In the genomic region with DNA sequence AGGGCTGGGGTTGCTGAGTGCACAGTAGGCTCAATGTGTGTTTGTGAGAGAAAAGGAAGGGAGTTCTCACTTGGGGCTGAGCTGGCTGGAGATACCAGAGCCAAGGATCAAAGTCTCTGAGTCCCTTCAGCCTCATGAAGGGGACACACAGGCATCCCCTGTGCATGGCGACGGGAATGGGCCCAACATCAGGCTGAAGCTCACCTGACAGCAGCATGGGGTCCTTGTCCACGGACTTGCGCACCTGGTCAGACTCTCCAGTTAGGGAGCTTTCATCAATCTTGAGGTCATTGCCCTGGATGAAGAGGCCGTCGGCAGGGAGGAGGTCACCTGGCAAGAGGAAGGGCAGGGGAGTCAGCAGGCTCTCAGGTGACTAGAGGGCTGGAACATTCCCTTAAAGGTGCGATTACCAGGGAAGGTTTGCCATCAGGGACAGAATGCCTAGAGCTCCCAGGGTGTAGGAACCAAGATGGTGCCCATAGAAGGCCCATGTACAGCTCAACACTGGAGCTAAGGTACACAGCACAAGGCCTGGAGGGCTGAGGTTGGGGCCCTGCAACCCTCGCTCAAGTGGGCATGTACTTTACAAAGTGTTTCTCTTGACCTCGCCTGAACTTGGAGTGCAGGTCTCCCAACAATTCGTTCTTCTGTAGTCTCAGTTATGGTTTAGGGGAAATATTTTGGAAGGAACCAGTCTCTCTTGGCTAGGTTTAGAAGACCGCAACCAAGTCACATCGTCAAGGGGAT, we compare ENCODE assay signal across 14 cellular contexts.
A peak's percentile ranks its signal among the peaks of the same experiment; 100 is the strongest.
DNase-seq lines count a peak whose midpoint lies in the region; ATAC-seq and TF ChIP-seq lines count a peak whose summit lies in the region.
"Had no signal": no experiment of that assay in that cellular context is flagged by ENCODE, and none has a peak within 500 bp of the region (broad histone marks: within the 10 kb centered on the region; RNA-seq: fewer than 3 reads in every experiment).

No MANE protein-coding gene starts in this region.

- no peaks in the 10 kb centered on the region for H3K36me3 Mint-ChIP-seq in endodermal cell (ENCODE audit: low read depth)

- TF ChIP-seq POLR2A in heart left ventricle (IDR thresholded peaks at IDR 0.05) (no peak), lower leg skin (IDR thresholded peaks at IDR 0.05) (no peak)

- no peaks in the 10 kb centered on the region for H3K9me3 Mint-ChIP-seq in endodermal cell
- H3K9me3 Mint-ChIP-seq: CD4-positive, alpha-beta T cell; H9 had no signal

- H3K4me3 ChIP-seq in heart left ventricle (no peak overlapping the region), endodermal cell (ENCODE audit: low read length) (no peak overlapping the region), osteoblast (ENCODE audit: insufficient read depth, low read length) (no peak overlapping the region), lower leg skin (ENCODE audit: low read depth, poor library complexity, severe bottlenecking) (no peak overlapping the region)
- H3K4me3 ChIP-seq: BLaER1 treated with 17β-estradiol and CSF1 and Interleukin-3, amounts not matched to agents 10 nM and 100 nM had no signal

- H3K79me2 ChIP-seq in osteoblast (ENCODE audit: insufficient read depth, low read length) = no peaks in the 10 kb centered on the region

- H4K20me1 ChIP-seq in osteoblast (ENCODE audit: insufficient read depth, low read length) = no peaks in the 10 kb centered on the region

- no peak overlapping the region for H3K4me3 Mint-ChIP-seq in endodermal cell
- H3K4me3 Mint-ChIP-seq: CD4-positive, alpha-beta T cell; H9 had no signal

- H3K36me3 ChIP-seq in heart left ventricle (no peaks in the 10 kb centered on the region), endodermal cell (ENCODE audit: control insufficient read depth, insufficient read depth, low read length) (no peaks in the 10 kb centered on the region), osteoblast (ENCODE audit: insufficient read depth, low read length) (no peaks in the 10 kb centered on the region)

- H3K27me3 Mint-ChIP-seq in endodermal cell (ENCODE audit: insufficient read depth) = no peaks in the 10 kb centered on the region
- H3K27me3 Mint-ChIP-seq: CD4-positive, alpha-beta T cell had no signal

- TF ChIP-seq CTCF in heart left ventricle (IDR thresholded peaks at IDR 0.05) = no peak
- no peak for TF ChIP-seq CTCF in endodermal cell (conservative IDR thresholded peaks at IDR 0.05)
- TF ChIP-seq CTCF in osteoblast (IDR thresholded peaks at IDR 0.05; ENCODE audit: extremely low read depth, low read depth, low read length) = no peak
- no peak for TF ChIP-seq CTCF in lower leg skin (IDR thresholded peaks at IDR 0.05)

- intact Hi-C loops in Right ventricle myocardium inferior (cut with DNase I) = no loop called here
- intact Hi-C loops in heart left ventricle (cut with DNase I) = no loop called here
- intact Hi-C loops in lower leg skin (cut with DNase I; ENCODE audit: low total_unique reads) = no loop called here

- peaks cover 16% of the 10 kb centered on the region for H3K4me1 Mint-ChIP-seq in endodermal cell

- peak; percentile 9 for DNase-seq in Right ventricle myocardium inferior (ENCODE audit: missing footprints)
- no peak for DNase-seq in heart left ventricle
- no peak for DNase-seq in endodermal cell
- peak; percentile 26 for DNase-seq in osteoblast (ENCODE audit: insufficient read length, low spot score, missing footprints)
- no peak for DNase-seq in SIG-M5 (lab: John Stamatoyannopoulos, UW)
- DNase-seq in hippocampal formation (lab: John Stamatoyannopoulos, UW) = no peak
- no peak for DNase-seq in lower leg skin (ENCODE audit: low spot score in 2 of 2)
- DNase-seq: 8988T; Caco-2; CD4-positive, alpha-beta T cell had no signal

- no peak overlapping the region for H3K9ac ChIP-seq in endodermal cell (ENCODE audit: extremely low read depth, low read length, poor library complexity, severe bottlenecking)
- H3K9ac ChIP-seq: BLaER1 treated with 17β-estradiol and CSF1 and Interleukin-3, amounts not matched to agents 10 nM and 100 nM had no signal

- H3K27ac ChIP-seq in heart left ventricle (no peak overlapping the region), endodermal cell (ENCODE audit: low read depth, low read length) (no peak overlapping the region), osteoblast (ENCODE audit: low read depth, low read length) (no peak overlapping the region)
- H3K27ac ChIP-seq: BLaER1 treated with 17β-estradiol and CSF1 and Interleukin-3, amounts not matched to agents 10 nM and 100 nM; HL-60 had no signal

- H3K4me2 ChIP-seq in osteoblast (ENCODE audit: insufficient read depth, low read length) = no peak overlapping the region
- H3K4me2 ChIP-seq: BLaER1 treated with 17β-estradiol and CSF1 and Interleukin-3, amounts not matched to agents 10 nM and 100 nM had no signal

- peak overlapping the region; percentile 80 for H3K27ac Mint-ChIP-seq in endodermal cell
- H3K27ac Mint-ChIP-seq: CD4-positive, alpha-beta T cell had no signal

- WGBS in heart left ventricle, 4 donors = 89 to 92% (median 89%) methylated on average over 8 to 12 of the region's 12 CpGs
- WGBS in endodermal cell (ENCODE audit: insufficient coverage in 1 of 2, insufficient read length in 1 of 2), 2 experiments = 92% methylated on average over 7 to 12 of the region's 12 CpGs
- WGBS in lower leg skin, 2 donors = 94 to 97% methylated on average over 12 of the region's 12 CpGs

- H3K9me3 ChIP-seq in heart left ventricle (no peaks in the 10 kb centered on the region), endodermal cell (ENCODE audit: control insufficient read depth, low read length) (no peaks in the 10 kb centered on the region), osteoblast (ENCODE audit: low read depth, low read length) (no peaks in the 10 kb centered on the region)
- H3K9me3 ChIP-seq: BLaER1 treated with 17β-estradiol and CSF1 and Interleukin-3, amounts not matched to agents 10 nM and 100 nM; Caco-2 had no signal

- no peaks in the 10 kb centered on the region for H3K27me3 ChIP-seq in heart left ventricle
- no peaks in the 10 kb centered on the region for H3K27me3 ChIP-seq in endodermal cell (ENCODE audit: control insufficient read depth, insufficient read depth, low read length, poor library complexity, severe bottlenecking)
- peaks cover 6% of the 10 kb centered on the region for H3K27me3 ChIP-seq in osteoblast (ENCODE audit: insufficient read depth, low read length)
- H3K27me3 ChIP-seq: BLaER1 treated with 17β-estradiol and CSF1 and Interleukin-3, amounts not matched to agents 10 nM and 100 nM had no signal

- no peak overlapping the region for H2AFZ ChIP-seq in osteoblast (ENCODE audit: low read length)

- no peaks in the 10 kb centered on the region for H3K4me1 ChIP-seq in heart left ventricle
- peaks cover 5% of the 10 kb centered on the region for H3K4me1 ChIP-seq in endodermal cell (ENCODE audit: control insufficient read depth, insufficient read depth, low read length)
- H3K4me1 ChIP-seq in osteoblast (ENCODE audit: insufficient read depth, low read length) = no peaks in the 10 kb centered on the region
- H3K4me1 ChIP-seq: Caco-2 had no signal

- ATAC-seq in Right ventricle myocardium inferior (no peak), heart left ventricle (no peak), HG03432 (IDR thresholded peaks at IDR 0.05; ENCODE audit: unreplicated experiment) (no peak)

Comparison
In these comparisons a context has a peak if more than half of its experiments do, and no peak if none do; other contexts are left out.
1. DNase-seq: peak in Right ventricle myocardium inferior (single experiment) and osteoblast (single experiment); none in heart left ventricle (0 of 5), endodermal cell (single experiment), SIG-M5 (single experiment), hippocampal formation (0 of 2) and lower leg skin (0 of 2).